ENCODE assay signal across 8 cellular contexts in the genomic region with DNA sequence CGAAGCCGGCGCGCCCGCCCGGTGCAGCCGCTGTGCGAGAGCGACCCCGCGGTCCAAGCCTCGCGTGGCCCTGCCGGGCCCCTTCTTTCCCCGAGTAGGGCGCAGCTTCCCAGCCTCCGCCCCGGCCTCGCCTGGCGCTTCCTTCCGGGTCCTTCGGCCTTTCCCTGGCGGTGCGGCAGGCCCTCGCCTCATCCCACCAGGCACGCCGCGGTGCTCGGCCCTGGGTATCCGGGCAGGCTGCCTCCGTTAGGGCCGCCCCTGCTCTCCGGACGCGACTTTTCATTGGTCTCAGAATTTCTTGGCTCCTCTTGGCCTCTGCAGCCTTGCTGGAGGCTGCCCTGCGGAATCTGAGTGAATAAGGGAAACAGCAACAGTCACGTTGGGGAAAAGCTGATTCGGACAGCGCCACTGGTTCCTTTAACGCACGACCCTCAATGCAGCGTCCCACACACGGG. TPM values are rescaled to one million over a fixed set of nuclear protein-coding genes. Genes with fewer than 3 reads are reported as not detected.
DNase-seq lines count a peak whose midpoint lies in the region; ATAC-seq, FAIRE-seq and TF ChIP-seq lines count a peak whose summit lies in the region.

No MANE protein-coding gene starts in this region.

- H3K36me3 ChIP-seq in ES-I3 (ENCODE audit: insufficient read depth, low read length) (no peaks in the 10 kb centered on the region), bronchial epithelial cell (ENCODE audit: control insufficient read depth, insufficient read depth, low read length) (peaks cover 10% of the 10 kb centered on the region)

- TF ChIP-seq CTCF in bronchial epithelial cell (IDR thresholded peaks at IDR 0.05; ENCODE audit: insufficient read depth, low read length, severe bottlenecking), result no peak

- no peaks in the 10 kb centered on the region for H3K9me3 ChIP-seq in ES-I3 (ENCODE audit: control insufficient read depth, insufficient read depth, low read length)

- peak overlapping the region; percentile 92 to 100 (median 99) for H3K27ac ChIP-seq in skin epidermis

- peak overlapping the region; percentile 78 for H3K9ac ChIP-seq in ES-I3 (ENCODE audit: low read depth, low read length)

- no peaks in the 10 kb centered on the region for H3K4me1 ChIP-seq in ES-I3 (ENCODE audit: insufficient read depth, low read length)

- H3K4me3 ChIP-seq in bronchial epithelial cell (ENCODE audit: low read depth, low read length), result peak overlapping the region; percentile 76
- H3K4me3 ChIP-seq in skin epidermis, result peak overlapping the region; percentile 67 to 96 (median 78)

- no peaks in the 10 kb centered on the region for H3K27me3 ChIP-seq in bronchial epithelial cell (ENCODE audit: control insufficient read depth, insufficient read depth, low read length)

- ATAC-seq in GM21360 (IDR thresholded peaks at IDR 0.05; ENCODE audit: unreplicated experiment), result peak; percentile 23

- DNase-seq in HK-2 (ENCODE audit: unreplicated experiment) (peak; percentile 81), SKM-1 (lab: John Stamatoyannopoulos, UW; ENCODE audit: unreplicated experiment) (peak; percentile 28), bronchial epithelial cell (ENCODE audit: low read depth) (peak; percentile 44), inferior parietal cortex (ENCODE audit: extremely low spot score) (peak; percentile 25), NCI-H1048 (lab: John Stamatoyannopoulos, UW) (no peak)

- FAIRE-seq in bronchial epithelial cell (lab: Jason Lieb, UNC), result no peak

RNA-seq across cellular contexts. Expression of a gene that starts 0.4 kb away (rescaled TPM):
- 6.9 and 8.2 TPM in 2 replicates for total RNA-seq in bronchial epithelial cell

RNA-seq across cellular contexts. Expression of a gene that starts 57.7 kb away (rescaled TPM):
- 44.8 and 46.1 TPM in 2 replicates for total RNA-seq in bronchial epithelial cell

RNA-seq across cellular contexts. Expression of a gene that starts 58.8 kb away (rescaled TPM):
- not detected in 2 replicates for total RNA-seq in bronchial epithelial cell
